ENCODE assay signal across 14 cellular contexts in the genomic region with DNA sequence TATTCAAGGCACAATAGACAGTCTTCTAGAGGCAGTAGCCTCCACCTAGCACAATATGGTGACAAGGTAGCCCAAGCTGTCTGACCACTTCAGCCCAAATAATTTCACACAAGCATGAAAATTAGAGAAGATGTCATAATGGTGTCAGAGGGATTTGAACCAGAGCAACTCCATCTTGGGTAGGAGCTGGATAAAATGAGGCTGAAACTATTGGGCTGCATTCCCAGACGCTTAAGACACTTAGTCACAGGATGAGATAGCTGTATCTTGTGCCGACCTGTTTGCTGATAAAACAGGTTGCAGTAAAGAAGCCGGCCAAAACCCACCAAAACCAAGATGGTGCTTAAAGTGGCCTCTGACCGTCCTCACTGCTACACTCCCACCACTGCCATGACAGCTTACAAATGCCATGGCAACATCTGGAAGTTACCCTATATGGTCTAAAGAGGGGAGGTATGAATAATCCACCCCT.
"Had no signal": no experiment of that assay in that cellular context is flagged by ENCODE, and none has a peak within 500 bp of the region (broad histone marks: within the 10 kb centered on the region; RNA-seq: fewer than 3 reads in every experiment).

No MANE protein-coding gene starts in this region.

- H3K36me3 ChIP-seq: gastrocnemius medialis, prostate gland had no signal

- H3K27ac Mint-ChIP-seq: activated CD4-positive, alpha-beta memory T cell treated with anti-CD3 and anti-CD28 coated beads for 36 hours; natural killer cell treated with Interleukin-12 subunit alpha and Interleukin-12 subunit beta and Interleukin-15 and Interleukin-18, amount 100 ng/mL, for 72 hours; T-helper 2 cell treated with Interferon-gamma antibody and Interleukin-4, amounts not matched to agents 5 μg/mL and 100 μg/mL, for 36 hours; type B pancreatic cell had no signal

- DNase-seq: activated CD4-positive, alpha-beta memory T cell treated with anti-CD3 and anti-CD28 coated beads for 36 hours; activated gamma-delta T cell; activated T-cell treated with anti-CD3 and anti-CD28 coated beads, Interleukin-2, amount 50 U/mL, for 48 hours; gastrocnemius medialis; mucosa of descending colon; nucleus accumbens; stimulated activated CD4-positive, alpha-beta T cell treated with anti-CD3 and anti-CD28 coated beads, Interleukin-2, amount 100 ng/mL, for 24 hours; stimulated activated naive CD4-positive, alpha-beta T cell treated with Interleukin-2 at 50 U/mL for 16 hours had no signal

- ATAC-seq: gastrocnemius medialis; mucosa of descending colon; natural killer cell treated with Interleukin-12 subunit alpha and Interleukin-12 subunit beta and Interleukin-15 and Interleukin-18, amount 100 ng/mL, for 72 hours; sciatic nerve had no signal

- H3K27ac ChIP-seq: gastrocnemius medialis, prostate gland had no signal

- H3K36me3 Mint-ChIP-seq: type B pancreatic cell had no signal

- H3K4me1 ChIP-seq: gastrocnemius medialis, prostate gland had no signal

- H3K9me3 Mint-ChIP-seq: type B pancreatic cell had no signal

- H3K4me3 Mint-ChIP-seq: activated CD4-positive, alpha-beta memory T cell treated with anti-CD3 and anti-CD28 coated beads for 36 hours; activated naive CD8-positive, alpha-beta T cell; natural killer cell treated with Interleukin-12 subunit alpha and Interleukin-12 subunit beta and Interleukin-15 and Interleukin-18, amount 100 ng/mL, for 72 hours; T-helper 2 cell treated with Interferon-gamma antibody and Interleukin-4, amounts not matched to agents 5 μg/mL and 100 μg/mL, for 36 hours; type B pancreatic cell had no signal

- H3K4me3 ChIP-seq: gastrocnemius medialis, mucosa of descending colon, prostate gland had no signal
